Comparison of ENCODE assay signal across 1 cellular context in genomic region chr16:21952793-21953540, GRCh38.
TF ChIP-seq lines count a peak whose summit lies in the region.

UQCRC2 (plus strand) TSS chr16:21953361; CDS start chr16:21953424, 63 bp downstream.

TF ChIP-seq in H1, 55 proteins besides CTCF, POLR2A, EP300 and RAD21:
- TF ChIP-seq JUN (IDR thresholded peaks at IDR 0.05; ENCODE audit: low read depth, low read length), result no peak
- TF ChIP-seq YY1 (IDR thresholded peaks at IDR 0.05; ENCODE audit: low read depth, low read length), result peak; percentile 96
- TF ChIP-seq CHD1 (IDR thresholded peaks at IDR 0.05; ENCODE audit: low read depth, low read length), result peak; percentile 100
- TF ChIP-seq NRF1 (IDR thresholded peaks at IDR 0.05; ENCODE audit: low read depth, low read length), result no peak
- no peak for TF ChIP-seq BCL11A (IDR thresholded peaks at IDR 0.05; ENCODE audit: low read depth in 2 of 2, low read length in 2 of 2)
- TF ChIP-seq HDAC2 (IDR thresholded peaks at IDR 0.05; ENCODE audit: borderline replicate concordance in 1 of 2, low read depth in 2 of 2, low read length in 2 of 2), result peak in 1 of 2 experiments; percentile 99; a peak in 2 of 4 replicates
- no peak for TF ChIP-seq POU5F1 (IDR thresholded peaks at IDR 0.05; ENCODE audit: low read depth, low read length)
- no peak for TF ChIP-seq NANOG (IDR thresholded peaks at IDR 0.05; ENCODE audit: insufficient read depth, low read depth, low read length, poor library complexity, severe bottlenecking)
- TF ChIP-seq BRCA1 (IDR thresholded peaks at IDR 0.05; ENCODE audit: low read depth, low read length), result peak; percentile 26; the same call in 1 of the 2 replicates
- TF ChIP-seq TAF1 (IDR thresholded peaks at IDR 0.05; ENCODE audit: low read depth, low read length), result peak; percentile 82; the same call in 1 of the 2 replicates
- TF ChIP-seq RXRA (IDR thresholded peaks at IDR 0.05; ENCODE audit: insufficient read depth, low read depth, low read length), result no peak
- no peak; the same call in 1 of the 2 replicates for TF ChIP-seq TEAD4 (IDR thresholded peaks at IDR 0.05; ENCODE audit: low read depth, low read length)
- TF ChIP-seq RBBP5 (IDR thresholded peaks at IDR 0.05; ENCODE audit: borderline replicate concordance, low read depth, low read length), result no peak
- TF ChIP-seq SRF (IDR thresholded peaks at IDR 0.05; ENCODE audit: low read depth, low read length), result no peak
- no peak for TF ChIP-seq HDAC6 (IDR thresholded peaks at IDR 0.05; ENCODE audit: low read depth, low read length)
- TF ChIP-seq CREB1 (IDR thresholded peaks at IDR 0.05), result peak; percentile 81
- TF ChIP-seq TAF7 (optimal IDR thresholded peaks at IDR 0.05; ENCODE audit: borderline replicate concordance, low read depth, low read length), result peak; percentile 62
- TF ChIP-seq SUZ12 (IDR thresholded peaks at IDR 0.05; ENCODE audit: low read length), result no peak
- TF ChIP-seq RFX5 (IDR thresholded peaks at IDR 0.05; ENCODE audit: borderline replicate concordance, low read depth, low read length), result no peak
- TF ChIP-seq CHD2 (IDR thresholded peaks at IDR 0.05; ENCODE audit: low read length), result 0 out of 2 replicates have a peak, but pooled peaks have one; percentile 23
- peak; percentile 79 for TF ChIP-seq SIX5 (IDR thresholded peaks at IDR 0.05; ENCODE audit: low read depth, low read length)
- no peak for TF ChIP-seq MAFK (IDR thresholded peaks at IDR 0.05; ENCODE audit: low read depth, low read length)
- TF ChIP-seq PHF8 (conservative IDR thresholded peaks at IDR 0.05; ENCODE audit: low read depth, low read length), result peak; percentile 49
- no peak for TF ChIP-seq GABPA (IDR thresholded peaks at IDR 0.05; ENCODE audit: borderline replicate concordance, insufficient read depth, low read length)
- peak; percentile 88 for TF ChIP-seq TBP (IDR thresholded peaks at IDR 0.05; ENCODE audit: low read depth, low read length)
- peak; percentile 38; the same call in 1 of the 2 replicates for TF ChIP-seq E2F6 (IDR thresholded peaks at IDR 0.05)
- TF ChIP-seq CBX8 (IDR thresholded peaks at IDR 0.05; ENCODE audit: borderline replicate concordance, low read depth, low read length), result no peak
- TF ChIP-seq POLR2AphosphoS5 (IDR thresholded peaks at IDR 0.05; ENCODE audit: low read depth, low read length), result no peak; the same call in none of the 2 replicates
- peak; percentile 85 for TF ChIP-seq ASH2L (IDR thresholded peaks at IDR 0.05; ENCODE audit: low read length)
- no peak for TF ChIP-seq ATF2 (IDR thresholded peaks at IDR 0.05; ENCODE audit: low read length)
- no peak for TF ChIP-seq SIRT6 (IDR thresholded peaks at IDR 0.05; ENCODE audit: low read length)
- peak; percentile 99 for TF ChIP-seq SAP30 (IDR thresholded peaks at IDR 0.05; ENCODE audit: insufficient read depth, insufficient replicate concordance, low read length)
- TF ChIP-seq KDM5A (IDR thresholded peaks at IDR 0.05; ENCODE audit: low read length), result peak; percentile 38; the same call in 1 of the 2 replicates
- TF ChIP-seq SP2 (IDR thresholded peaks at IDR 0.05; ENCODE audit: low read length), result peak; percentile 92
- no peak for TF ChIP-seq RNF2 (IDR thresholded peaks at IDR 0.05; ENCODE audit: borderline replicate concordance, low read depth, low read length, missing control alignments, poor library complexity, severe bottlenecking)
- peak; percentile 42 to 84 for TF ChIP-seq SIN3A (conservative IDR thresholded peaks at IDR 0.05 in 1 of 2, IDR thresholded peaks at IDR 0.05 in 1 of 2; ENCODE audit: low read depth in 1 of 2, low read length in 2 of 2)
- no peak for TF ChIP-seq SP4 (IDR thresholded peaks at IDR 0.05; ENCODE audit: low read length)
- peak; percentile 83 for TF ChIP-seq MAX (IDR thresholded peaks at IDR 0.05)
- no peak for TF ChIP-seq ATF3 (IDR thresholded peaks at IDR 0.05; ENCODE audit: insufficient read depth, low read depth, low read length)
- 0 out of 2 replicates have a peak, but pooled peaks have one; percentile 52 for TF ChIP-seq EGR1 (IDR thresholded peaks at IDR 0.05; ENCODE audit: borderline replicate concordance, low read depth, low read length)
- no peak for TF ChIP-seq CBX5 (IDR thresholded peaks at IDR 0.05; ENCODE audit: low read depth, low read length)
- TF ChIP-seq KDM4A (IDR thresholded peaks at IDR 0.05; ENCODE audit: low read depth, low read length, severe bottlenecking), result peak; percentile 80
- TF ChIP-seq BACH1 (IDR thresholded peaks at IDR 0.05; ENCODE audit: low read length), result no peak
- no peak for TF ChIP-seq EZH2 (IDR thresholded peaks at IDR 0.05; ENCODE audit: low read depth, low read length, severe bottlenecking)
- TF ChIP-seq USF2 (IDR thresholded peaks at IDR 0.05; ENCODE audit: low read length), result no peak
- TF ChIP-seq CHD7 (IDR thresholded peaks at IDR 0.05; ENCODE audit: insufficient replicate concordance, low read length), result no peak
- TF ChIP-seq TCF12 (IDR thresholded peaks at IDR 0.05; ENCODE audit: low read depth, low read length), result no peak
- no peak for TF ChIP-seq CEBPB (IDR thresholded peaks at IDR 0.05; ENCODE audit: low read depth, low read length)
- no peak for TF ChIP-seq CTBP2 (IDR thresholded peaks at IDR 0.05; ENCODE audit: borderline replicate concordance, insufficient read depth, insufficient read length, low read length)
- no peak for TF ChIP-seq KDM1A (IDR thresholded peaks at IDR 0.05; ENCODE audit: borderline replicate concordance, low read length)
- peak; percentile 99 for TF ChIP-seq JUND (IDR thresholded peaks at IDR 0.05; ENCODE audit: low read length)
- TF ChIP-seq GTF2F1 (IDR thresholded peaks at IDR 0.05; ENCODE audit: borderline replicate concordance, low read depth, low read length), result no peak
- TF ChIP-seq FOSL1 (IDR thresholded peaks at IDR 0.05; ENCODE audit: insufficient read depth, low read depth, low read length), result no peak
- TF ChIP-seq ZNF274 (IDR thresholded peaks at IDR 0.05; ENCODE audit: borderline replicate concordance, extremely low read depth, low read length), result no peak
- peak; percentile 80 for TF ChIP-seq SP1 (IDR thresholded peaks at IDR 0.05; ENCODE audit: low read depth, low read length)
